Comparison of ENCODE assay signal across 1 cellular context in the genomic region with DNA sequence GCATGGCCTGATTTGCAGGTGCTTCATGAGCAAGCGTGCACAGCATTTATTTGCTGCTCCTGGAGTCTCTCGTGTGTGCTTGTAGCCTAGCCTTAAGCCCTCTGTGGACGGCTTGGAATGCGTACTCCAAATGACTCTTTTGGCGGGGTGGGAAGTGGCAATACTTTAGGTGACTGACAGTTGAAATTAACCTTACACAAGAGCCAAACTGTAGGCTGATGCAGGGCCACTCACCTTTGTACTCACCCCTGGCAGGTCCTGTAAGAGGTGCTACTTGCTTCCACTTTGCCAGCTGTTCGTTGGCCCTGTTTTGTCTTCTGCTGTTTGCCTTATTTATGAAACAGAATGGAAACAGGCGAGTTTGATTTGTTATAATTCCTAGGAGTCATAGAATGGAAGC.
TF ChIP-seq lines count a peak whose summit lies in the region.

No MANE protein-coding gene starts in this region.

TF ChIP-seq in GM12878, 131 proteins besides CTCF, POLR2A, EP300 and RAD21:
- no peak for TF ChIP-seq STAT1 (conservative IDR thresholded peaks at IDR 0.05)
- TF ChIP-seq HDAC2 (IDR thresholded peaks at IDR 0.05) = no peak
- TF ChIP-seq POLR2AphosphoS2 (IDR thresholded peaks at IDR 0.05; ENCODE audit: low read depth, low read length) = no peak
- no peak for TF ChIP-seq SREBF2 (IDR thresholded peaks at IDR 0.05; ENCODE audit: low read length)
- TF ChIP-seq EGR1 (IDR thresholded peaks at IDR 0.05; ENCODE audit: borderline replicate concordance in 1 of 2, low read depth in 2 of 2, low read length in 2 of 2) = no peak
- no peak for TF ChIP-seq POLR2AphosphoS5 (IDR thresholded peaks at IDR 0.05; ENCODE audit: low read length)
- no peak for TF ChIP-seq CHD4 (IDR thresholded peaks at IDR 0.05)
- no peak for TF ChIP-seq ZNF24 (IDR thresholded peaks at IDR 0.05)
- no peak for TF ChIP-seq ZNF217 (IDR thresholded peaks at IDR 0.05)
- no peak for TF ChIP-seq TAF1 (IDR thresholded peaks at IDR 0.05; ENCODE audit: borderline replicate concordance, low read depth, low read length)
- TF ChIP-seq HCFC1 (IDR thresholded peaks at IDR 0.05; ENCODE audit: low read length) = no peak
- TF ChIP-seq LARP7 (IDR thresholded peaks at IDR 0.05) = no peak
- TF ChIP-seq STAT3 (IDR thresholded peaks at IDR 0.05; ENCODE audit: low read depth, low read length) = no peak
- TF ChIP-seq, protein P1, sequence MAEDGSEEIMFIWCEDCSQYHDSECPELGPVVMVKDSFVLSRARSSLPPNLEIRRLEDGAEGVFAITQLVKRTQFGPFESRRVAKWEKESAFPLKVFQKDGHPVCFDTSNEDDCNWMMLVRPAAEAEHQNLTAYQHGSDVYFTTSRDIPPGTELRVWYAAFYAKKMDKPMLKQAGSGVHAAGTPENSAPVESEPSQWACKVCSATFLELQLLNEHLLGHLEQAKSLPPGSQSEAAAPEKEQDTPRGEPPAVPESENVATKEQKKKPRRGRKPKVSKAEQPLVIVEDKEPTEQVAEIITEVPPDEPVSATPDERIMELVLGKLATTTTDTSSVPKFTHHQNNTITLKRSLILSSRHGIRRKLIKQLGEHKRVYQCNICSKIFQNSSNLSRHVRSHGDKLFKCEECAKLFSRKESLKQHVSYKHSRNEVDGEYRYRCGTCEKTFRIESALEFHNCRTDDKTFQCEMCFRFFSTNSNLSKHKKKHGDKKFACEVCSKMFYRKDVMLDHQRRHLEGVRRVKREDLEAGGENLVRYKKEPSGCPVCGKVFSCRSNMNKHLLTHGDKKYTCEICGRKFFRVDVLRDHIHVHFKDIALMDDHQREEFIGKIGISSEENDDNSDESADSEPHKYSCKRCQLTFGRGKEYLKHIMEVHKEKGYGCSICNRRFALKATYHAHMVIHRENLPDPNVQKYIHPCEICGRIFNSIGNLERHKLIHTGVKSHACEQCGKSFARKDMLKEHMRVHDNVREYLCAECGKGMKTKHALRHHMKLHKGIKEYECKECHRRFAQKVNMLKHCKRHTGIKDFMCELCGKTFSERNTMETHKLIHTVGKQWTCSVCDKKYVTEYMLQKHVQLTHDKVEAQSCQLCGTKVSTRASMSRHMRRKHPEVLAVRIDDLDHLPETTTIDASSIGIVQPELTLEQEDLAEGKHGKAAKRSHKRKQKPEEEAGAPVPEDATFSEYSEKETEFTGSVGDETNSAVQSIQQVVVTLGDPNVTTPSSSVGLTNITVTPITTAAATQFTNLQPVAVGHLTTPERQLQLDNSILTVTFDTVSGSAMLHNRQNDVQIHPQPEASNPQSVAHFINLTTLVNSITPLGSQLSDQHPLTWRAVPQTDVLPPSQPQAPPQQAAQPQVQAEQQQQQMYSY (CRISPR knock-in tag; IDR thresholded peaks at IDR 0.05) = no peak
- no peak for TF ChIP-seq EZH2 (IDR thresholded peaks at IDR 0.05; ENCODE audit: borderline replicate concordance, control insufficient read depth, low read depth, low read length)
